ENCODE assay signal across 12 cellular contexts in genomic region chr1:30759718-30760281, GRCh38. TPM values are rescaled to one million over a fixed set of nuclear protein-coding genes. Genes with fewer than 3 reads are reported as not detected.
DNase-seq lines count a peak whose midpoint lies in the region; ATAC-seq and TF ChIP-seq lines count a peak whose summit lies in the region.
"Had no signal": no experiment of that assay in that cellular context is flagged by ENCODE, and none has a peak within 500 bp of the region (broad histone marks: within the 10 kb centered on the region; RNA-seq: fewer than 3 reads in every experiment).

No MANE protein-coding gene starts in this region.

- BruUV-seq in HCT116 (replicated peaks; lab: Mats Ljungman, UMichigan): no TSS peak

- no peaks in the 10 kb centered on the region for H3K27me3 Mint-ChIP-seq in activated CD4-positive, alpha-beta T cell treated with anti-CD3 and anti-CD28 coated beads, Interleukin-2, amount 10 ng/mL, durations not matched to agents 24 days and 14 days
- no peaks in the 10 kb centered on the region for H3K27me3 Mint-ChIP-seq in stimulated activated memory B cell treated with anti-CD40 and anti-IgM and Interleukin-4, amounts not matched to agents 10 μg/mL and 1 μg/mL and 100 μg/mL, for 72 hours
- H3K27me3 Mint-ChIP-seq in HFFc6 (ENCODE audit: insufficient read depth): peaks cover 14% of the 10 kb centered on the region

- CTCF ChIA-PET in HCT116 (lab: Charles Lee): no interaction called here

- H3K9me2 ChIP-seq in HCT116 (ENCODE audit: insufficient read depth): no peaks in the 10 kb centered on the region

- no peaks in the 10 kb centered on the region for H3K9me3 Mint-ChIP-seq in activated CD4-positive, alpha-beta T cell treated with anti-CD3 and anti-CD28 coated beads, Interleukin-2, amount 10 ng/mL, durations not matched to agents 24 days and 14 days
- no peaks in the 10 kb centered on the region for H3K9me3 Mint-ChIP-seq in stimulated activated memory B cell treated with anti-CD40 and anti-IgM and Interleukin-4, amounts not matched to agents 10 μg/mL and 1 μg/mL and 100 μg/mL, for 72 hours
- H3K9me3 Mint-ChIP-seq in HFFc6: no peaks in the 10 kb centered on the region

- no peaks in the 10 kb centered on the region for H3K79me2 ChIP-seq in HCT116 (ENCODE audit: insufficient read depth, low read length)

- H3K9ac ChIP-seq in HCT116 (ENCODE audit: low read length): no peak overlapping the region
- H3K9ac ChIP-seq: GM23248 had no signal

- no peaks in the 10 kb centered on the region for H3K9me3 ChIP-seq in HCT116 (ENCODE audit: control insufficient read depth in 1 of 2, insufficient read depth in 1 of 2, low read depth in 1 of 2, low read length in 2 of 2)
- H3K9me3 ChIP-seq: thoracic aorta had no signal

- H3K4me3 Mint-ChIP-seq in activated CD4-positive, alpha-beta T cell treated with anti-CD3 and anti-CD28 coated beads, Interleukin-2, amount 10 ng/mL, durations not matched to agents 24 days and 14 days: peak overlapping the region; percentile 62
- H3K4me3 Mint-ChIP-seq in stimulated activated memory B cell treated with anti-CD40 and anti-IgM and Interleukin-4, amounts not matched to agents 10 μg/mL and 1 μg/mL and 100 μg/mL, for 72 hours: peak overlapping the region; percentile 70
- H3K4me3 Mint-ChIP-seq in HFFc6: no peak overlapping the region

- no peaks in the 10 kb centered on the region for H4K20me1 ChIP-seq in HCT116 (ENCODE audit: insufficient read depth)

- DNase-seq in HCT116 (ENCODE audit: low read depth, low spot score): no peak
- DNase-seq in activated CD4-positive, alpha-beta T cell treated with anti-CD3 and anti-CD28 coated beads, Interleukin-2, amount 10 ng/mL, durations not matched to agents 24 days and 14 days: peak; percentile 87
- peak in 2 of 61 donors; percentile 16 to 32 for DNase-seq in caudate nucleus (lab: John Stamatoyannopoulos, UW)
- DNase-seq in middle frontal gyrus (ENCODE audit: extremely low spot score, low spot score): no peak
- no peak for DNase-seq in HFFc6
- DNase-seq in Kasumi-1 (lab: John Stamatoyannopoulos, UW): no peak
- DNase-seq in NCI-H524 (lab: John Stamatoyannopoulos, UW): no peak
- DNase-seq: GM23248, NCI-H526 treated with DMSO at 0.1 percent for 48 hours had no signal

- POLR2A ChIA-PET in HCT116 (lab: Charles Lee): no interaction called here

- H3K27ac Mint-ChIP-seq in activated CD4-positive, alpha-beta T cell treated with anti-CD3 and anti-CD28 coated beads, Interleukin-2, amount 10 ng/mL, durations not matched to agents 24 days and 14 days: peak overlapping the region; percentile 77
- peak overlapping the region; percentile 90 for H3K27ac Mint-ChIP-seq in stimulated activated memory B cell treated with anti-CD40 and anti-IgM and Interleukin-4, amounts not matched to agents 10 μg/mL and 1 μg/mL and 100 μg/mL, for 72 hours
- no peak overlapping the region for H3K27ac Mint-ChIP-seq in HFFc6

- no peak for ATAC-seq in HCT116
- ATAC-seq in stimulated activated memory B cell treated with anti-CD40 and anti-IgM and Interleukin-4, amounts not matched to agents 10 μg/mL and 1 μg/mL and 100 μg/mL, for 72 hours: no peak
- ATAC-seq: right cardiac atrium had no signal

- no peak overlapping the region for H3K27ac ChIP-seq in HCT116 (ENCODE audit: low read depth, low read length)
- H3K27ac ChIP-seq in caudate nucleus (ENCODE audit: low read depth, low read length): peak overlapping the region; percentile 96
- H3K27ac ChIP-seq: GM23248, thoracic aorta had no signal

- H3K36me3 Mint-ChIP-seq in activated CD4-positive, alpha-beta T cell treated with anti-CD3 and anti-CD28 coated beads, Interleukin-2, amount 10 ng/mL, durations not matched to agents 24 days and 14 days (ENCODE audit: low read depth): peaks cover 16% of the 10 kb centered on the region
- peaks cover 29% of the 10 kb centered on the region for H3K36me3 Mint-ChIP-seq in stimulated activated memory B cell treated with anti-CD40 and anti-IgM and Interleukin-4, amounts not matched to agents 10 μg/mL and 1 μg/mL and 100 μg/mL, for 72 hours
- H3K36me3 Mint-ChIP-seq in HFFc6 (ENCODE audit: low read depth): no peaks in the 10 kb centered on the region; the same call in 1 of the 2 replicates

- H3K36me3 ChIP-seq in HCT116 (ENCODE audit: control insufficient read depth in 1 of 2, insufficient read depth in 2 of 2, low read length in 2 of 2): no peaks in the 10 kb centered on the region
- H3K36me3 ChIP-seq: thoracic aorta had no signal

- TF ChIP-seq POLR2A in HCT116 (IDR thresholded peaks at IDR 0.05; ENCODE audit: borderline replicate concordance, extremely low read depth, insufficient read depth, insufficient read length): no peak

- RAD21 ChIA-PET in HCT116 (lab: Charles Lee; ENCODE audit: low non-redundant PET in 1 of 2, low total read pairs in 2 of 2, uncharacterized antibody in 2 of 2, unreplicated experiment in 2 of 2): no interaction called here

- H2AFZ ChIP-seq in HCT116 (ENCODE audit: low read depth, low read length, poor library complexity, severe bottlenecking): no peak overlapping the region
- H2AFZ ChIP-seq: GM23248 had no signal

- H3K4me3 ChIP-seq in HCT116 (replicated peaks in 1 of 2; ENCODE audit: low read depth in 1 of 2, low read length in 2 of 2): no peak overlapping the region
- H3K4me3 ChIP-seq: GM23248, thoracic aorta had no signal

- H3K4me2 ChIP-seq in HCT116 (ENCODE audit: low read length): peak overlapping the region; percentile 35

- intact Hi-C loops in HCT116 (cut with micrococcal nuclease): no loop called here
- intact Hi-C loops in activated CD4-positive, alpha-beta T cell treated with anti-CD3 and anti-CD28 coated beads, Interleukin-2, amount 10 ng/mL, durations not matched to agents 24 days and 14 days (cut with micrococcal nuclease): loop anchor here (2.0 kb wide), 1 partner anchor 15 kb away; no protein-coding TSS in a partner anchor

- TF ChIP-seq RAD21 in HCT116 (IDR thresholded peaks at IDR 0.05; ENCODE audit: low read depth): no peak

- H3K4me1 ChIP-seq in HCT116 (ENCODE audit: control insufficient read depth in 1 of 2, insufficient read depth in 2 of 2, low read length in 2 of 2): peaks cover 0 to 27% of the 10 kb centered on the region in 2 experiments; a peak in 3 of 4 replicates

- peaks cover 80% of the 10 kb centered on the region for H3K4me1 Mint-ChIP-seq in activated CD4-positive, alpha-beta T cell treated with anti-CD3 and anti-CD28 coated beads, Interleukin-2, amount 10 ng/mL, durations not matched to agents 24 days and 14 days
- peaks cover 83% of the 10 kb centered on the region for H3K4me1 Mint-ChIP-seq in stimulated activated memory B cell treated with anti-CD40 and anti-IgM and Interleukin-4, amounts not matched to agents 10 μg/mL and 1 μg/mL and 100 μg/mL, for 72 hours
- H3K4me1 Mint-ChIP-seq in HFFc6 (ENCODE audit: low read depth): peaks cover 42% of the 10 kb centered on the region

- TF ChIP-seq CTCF in HCT116 (IDR thresholded peaks at IDR 0.05 in 2 of 3, conservative IDR thresholded peaks at IDR 0.05 in 1 of 3; ENCODE audit: borderline replicate concordance in 1 of 3, insufficient read depth in 1 of 3, low read depth in 2 of 3, low read length in 2 of 3) (no peak), HFFc6 (IDR thresholded peaks at IDR 0.05) (no peak)

- no peaks in the 10 kb centered on the region for H3K27me3 ChIP-seq in HCT116 (ENCODE audit: insufficient read depth, low read length)

TF ChIP-seq in HCT116, 20 proteins besides CTCF, POLR2A, EP300 and RAD21:
- TF ChIP-seq JUND (IDR thresholded peaks at IDR 0.05) (no peak), FOSL1 (IDR thresholded peaks at IDR 0.05; ENCODE audit: low read depth) (no peak)

RNA-seq across cellular contexts. Expression of gene LAPTM5, which starts 2.2 kb away (rescaled TPM):
- total RNA-seq in HCT116 (2021; ENCODE audit: unreplicated experiment): 1.5 TPM
- 0.11 and 0.14 TPM in 2 replicates for polyA plus RNA-seq in HCT116 (2012)
- 178 and 179 TPM in 2 replicates for total RNA-seq in activated CD4-positive, alpha-beta T cell treated with anti-CD3 and anti-CD28 coated beads, Interleukin-2, amount 10 ng/mL, durations not matched to agents 24 days and 14 days
- total RNA-seq in HFFc6 (2021; fragmentation: NEBNext Ultra II Directional; extraction: Animal tissue kit (Norgen Biotek cat#: 25700)): under 1 TPM; 0.38 to 0.81 (median 0.63) TPM
- total RNA-seq: GM23248 had no signal

RNA-seq across cellular contexts. Expression of gene MATN1, which starts 36.4 kb away (rescaled TPM):
- total RNA-seq in HCT116 (2021; ENCODE audit: unreplicated experiment): 0.12 TPM
- polyA plus RNA-seq in HCT116 (2012): 0.05 and 0.18 TPM in 2 replicates
- total RNA-seq in activated CD4-positive, alpha-beta T cell treated with anti-CD3 and anti-CD28 coated beads, Interleukin-2, amount 10 ng/mL, durations not matched to agents 24 days and 14 days: 0.50 and 0.54 TPM in 2 replicates
- total RNA-seq in HFFc6 (2021; fragmentation: NEBNext Ultra II Directional; extraction: Animal tissue kit (Norgen Biotek cat#: 25700)): under 1 TPM in 1 of 6 experiments, not detected in 5; 0.06 TPM
- total RNA-seq: right cardiac atrium had no signal
- polyA plus RNA-seq: GM23248 had no signal

Comparison
In these comparisons a context has a peak if more than half of its experiments do, and no peak if none do; other contexts are left out.
1. RNA of gene LAPTM5, which starts 2.2 kb away (total RNA-seq): 178 to 179 TPM in activated CD4-positive, alpha-beta T cell treated with anti-CD3 and anti-CD28 coated beads, Interleukin-2, amount 10 ng/mL, durations not matched to agents 24 days and 14 days; 1.5 TPM in HCT116 (single experiment) and 0.38 to 0.81 TPM in HFFc6; every median in the first group is over 10 times any median in the second.